18 cellular contexts compared by ENCODE assay signal in genomic region chr10:118982366-118982765, GRCh38. TPM values are rescaled to one million over a fixed set of nuclear protein-coding genes. Genes with fewer than 3 reads are reported as not detected.
A peak's percentile ranks its signal among the peaks of the same experiment; 100 is the strongest.
DNase-seq lines count a peak whose midpoint lies in the region; ATAC-seq, FAIRE-seq and TF ChIP-seq lines count a peak whose summit lies in the region.
"Had no signal": no experiment of that assay in that cellular context is flagged by ENCODE, and none has a peak within 500 bp of the region (broad histone marks: within the 10 kb centered on the region; RNA-seq: fewer than 3 reads in every experiment).

No MANE protein-coding gene starts in this region.

- no peak overlapping the region for H3K23ac ChIP-seq in H9 (ENCODE audit: insufficient read length, low read depth, low read length)
- no peak overlapping the region for H3K23ac ChIP-seq in H1 (ENCODE audit: insufficient read length)

- H3K4ac ChIP-seq in H9 (ENCODE audit: low read depth, low read length) (no peak overlapping the region), H1 (replicated peaks; ENCODE audit: insufficient read length, low read depth, low read length) (no peak overlapping the region)

- no peak for TF ChIP-seq RAD21 in H1 (IDR thresholded peaks at IDR 0.05 in 1 of 2, conservative IDR thresholded peaks at IDR 0.05 in 1 of 2; ENCODE audit: low read depth in 2 of 2, low read length in 2 of 2)

- H3K36me3 ChIP-seq in H1 (ENCODE audit: control insufficient read depth in 2 of 4, insufficient read depth in 4 of 4, low read length in 3 of 4) (no peaks in the 10 kb centered on the region), neural progenitor cell (no peaks in the 10 kb centered on the region), vagina (no peaks in the 10 kb centered on the region)

- H3K4me1 ChIP-seq in H9 (ENCODE audit: insufficient read depth, low read length) (no peaks in the 10 kb centered on the region), H1 (replicated peaks in 1 of 4; ENCODE audit: control insufficient read depth in 3 of 4, insufficient read depth in 4 of 4, low read length in 3 of 4) (peaks cover 0 to 3% (median 3%) of the 10 kb centered on the region in 4 experiments; a peak in 2 of 7 replicates), neural progenitor cell (peaks cover 15% of the 10 kb centered on the region), vagina (no peaks in the 10 kb centered on the region)

- CTCF ChIA-PET in H1 (lab: Charles Lee; ENCODE audit: partially characterized antibody) = interaction anchor here (2.2 kb wide), 1 partner anchor 10 kb away, joined by 5 read pairs; no protein-coding TSS in a partner anchor
- CTCF ChIA-PET in CD4-positive, alpha-beta T cell (lab: Charles Lee) = no interaction called here
- CTCF ChIA-PET in activated CD4-positive, alpha-beta memory T cell treated with anti-CD3 and anti-CD28 coated beads for 36 hours (lab: Charles Lee) = no interaction called here

- no peak overlapping the region; the same call in 1 of the 2 replicates for H3K14ac ChIP-seq in H9 (ENCODE audit: insufficient read depth, low read length)
- H3K14ac ChIP-seq in H1 (ENCODE audit: insufficient read length) = no peak overlapping the region

- H3K27me3 ChIP-seq in H9 (ENCODE audit: insufficient read depth, low read length) (no peaks in the 10 kb centered on the region), H1 (replicated peaks in 1 of 4; ENCODE audit: control insufficient read depth in 3 of 4, extremely low read depth in 1 of 4, insufficient read depth in 3 of 4, low read length in 3 of 4) (no peaks in the 10 kb centered on the region), neural progenitor cell (no peaks in the 10 kb centered on the region), vagina (no peaks in the 10 kb centered on the region)
- no peaks in the 10 kb centered on the region for H3K27me3 ChIP-seq in CD4-positive, alpha-beta T cell (ENCODE audit: control insufficient read depth, insufficient read depth, low read length)

- no peak overlapping the region for H3K56ac ChIP-seq in H9 (ENCODE audit: insufficient read length, low read depth, low read length)
- no peak overlapping the region for H3K56ac ChIP-seq in H1 (replicated peaks; ENCODE audit: insufficient read length, low read depth, low read length)

- TF ChIP-seq CTCF in H9 (conservative IDR thresholded peaks at IDR 0.05) (no peak), H1 (IDR thresholded peaks at IDR 0.05; ENCODE audit: control extremely low read depth in 1 of 3, insufficient read depth in 1 of 3, low read depth in 1 of 3, low read length in 3 of 3) (no peak), neural progenitor cell (IDR thresholded peaks at IDR 0.05) (no peak), vagina (IDR thresholded peaks at IDR 0.05) (no peak)
- TF ChIP-seq CTCF in CD4-positive, alpha-beta T cell (IDR thresholded peaks at IDR 0.05) = no peak

- no peak for ATAC-seq in CD4-positive, alpha-beta T cell (ENCODE audit: poor library complexity)
- no peak for ATAC-seq in effector memory CD8-positive, alpha-beta T cell (replicated peaks)
- ATAC-seq: HCT116 had no signal

- POLR2A ChIA-PET in H1 (lab: Charles Lee; ENCODE audit: partially characterized antibody) = no interaction called here
- POLR2A ChIA-PET in CD4-positive, alpha-beta T cell (lab: Charles Lee) = no interaction called here
- POLR2A ChIA-PET in activated CD4-positive, alpha-beta memory T cell treated with anti-CD3 and anti-CD28 coated beads for 36 hours (lab: Charles Lee) = no interaction called here

- H3F3A ChIP-seq in neural progenitor cell (ENCODE audit: low read depth) = peaks cover 2% of the 10 kb centered on the region

- intact Hi-C loops in vagina (cut with DNase I) = no loop called here
- intact Hi-C loops in CD4-positive, alpha-beta T cell (cut with DNase I, micrococcal nuclease) = no loop called here
- intact Hi-C loops in activated CD4-positive, alpha-beta memory T cell treated with anti-CD3 and anti-CD28 coated beads for 36 hours (cut with micrococcal nuclease) = no loop called here

- TF ChIP-seq POLR2A in H1 (IDR thresholded peaks at IDR 0.05; ENCODE audit: control extremely low read depth in 1 of 2, low read depth in 2 of 2, low read length in 2 of 2) (no peak), vagina (IDR thresholded peaks at IDR 0.05) (no peak)

- H3K79me2 ChIP-seq in H9 (ENCODE audit: insufficient read depth, low read length) (no peaks in the 10 kb centered on the region), H1 (ENCODE audit: control insufficient read depth in 1 of 2, insufficient read depth in 2 of 2, low read length in 2 of 2) (no peaks in the 10 kb centered on the region), neural progenitor cell (ENCODE audit: low read depth) (no peaks in the 10 kb centered on the region)

- H3K27ac Mint-ChIP-seq in H9 = no peak overlapping the region
- H3K27ac Mint-ChIP-seq in neural progenitor cell = no peak overlapping the region
- no peak overlapping the region for H3K27ac Mint-ChIP-seq in CD4-positive, alpha-beta T cell
- H3K27ac Mint-ChIP-seq in effector memory CD8-positive, alpha-beta T cell = no peak overlapping the region
- H3K27ac Mint-ChIP-seq in activated CD4-positive, alpha-beta memory T cell treated with anti-CD3 and anti-CD28 coated beads for 36 hours = no peak overlapping the region
- H3K27ac Mint-ChIP-seq: CD14-positive monocyte; CD4-positive, alpha-beta memory T cell had no signal

- H2BK20ac ChIP-seq in H9 (ENCODE audit: low read depth, low read length, poor library complexity, severe bottlenecking) (no peak overlapping the region), H1 (ENCODE audit: low read length) (no peak overlapping the region)

- FAIRE-seq in H1 (lab: Jason Lieb, UNC) = no peak
- FAIRE-seq: G401.6, GM12892 had no signal

- no peak overlapping the region for H3K18ac ChIP-seq in H9 (ENCODE audit: insufficient read length, low read depth, low read length)
- no peak overlapping the region for H3K18ac ChIP-seq in H1 (ENCODE audit: extremely low read depth, low read length)

- H4K91ac ChIP-seq in H9 (ENCODE audit: insufficient read length, low read depth, low read length) = no peak overlapping the region
- no peak overlapping the region for H4K91ac ChIP-seq in H1 (replicated peaks; ENCODE audit: insufficient read length, low read length)

- DNase-seq in H9 (peak; percentile 10), H1 (ENCODE audit: low read depth in 1 of 2, low spot score in 2 of 2) (no peak), neural progenitor cell (ENCODE audit: low spot score) (no peak), vagina (ENCODE audit: extremely low spot score in 2 of 2) (peak; percentile 55 to 69), middle frontal gyrus (ENCODE audit: extremely low spot score, low spot score) (no peak)
- DNase-seq in CD4-positive, alpha-beta T cell = no peak
- DNase-seq in effector memory CD8-positive, alpha-beta T cell = no peak
- DNase-seq in activated CD4-positive, alpha-beta memory T cell treated with anti-CD3 and anti-CD28 coated beads for 36 hours = no peak
- DNase-seq: Calu3; CD4-positive, alpha-beta memory T cell; COR-L47; DMS53; DND-41; GOT3 had no signal

- H3K9me3 Mint-ChIP-seq in H9 (peaks cover 17 to 18% of the 10 kb centered on the region in 2 experiments), neural progenitor cell (peaks cover 12% of the 10 kb centered on the region)
- H3K9me3 Mint-ChIP-seq in CD4-positive, alpha-beta T cell = peaks cover 9% of the 10 kb centered on the region
- peaks cover 0 to 13% of the 10 kb centered on the region in 2 donors for H3K9me3 Mint-ChIP-seq in effector memory CD8-positive, alpha-beta T cell
- peaks cover 18% of the 10 kb centered on the region for H3K9me3 Mint-ChIP-seq in activated CD4-positive, alpha-beta memory T cell treated with anti-CD3 and anti-CD28 coated beads for 36 hours

- no peak overlapping the region for H2BK15ac ChIP-seq in H9 (ENCODE audit: low read depth, low read length)
- no peak overlapping the region for H2BK15ac ChIP-seq in H1 (ENCODE audit: low read length)

- H4K20me1 ChIP-seq in H9 (ENCODE audit: control insufficient read depth, insufficient read depth, insufficient read length) (no peaks in the 10 kb centered on the region), H1 (replicated peaks in 1 of 2; ENCODE audit: control insufficient read depth in 1 of 2, insufficient read depth in 2 of 2, low read length in 2 of 2) (no peaks in the 10 kb centered on the region), neural progenitor cell (ENCODE audit: low read depth) (no peaks in the 10 kb centered on the region)

- H3K9ac ChIP-seq in H9 (ENCODE audit: extremely low read depth, insufficient read length, low read length) = no peak overlapping the region
- H3K9ac ChIP-seq in H1 (replicated peaks in 1 of 4; ENCODE audit: extremely low read depth in 1 of 4, low read depth in 3 of 4, low read length in 3 of 4) = no peak overlapping the region
- no peak overlapping the region for H3K9ac ChIP-seq in neural progenitor cell

- H2AFZ ChIP-seq in H9 (ENCODE audit: low read length) (no peak overlapping the region), H1 (ENCODE audit: low read length) (peak overlapping the region; percentile 26; the same call in 1 of the 2 replicates), neural progenitor cell (replicated peaks) (no peak overlapping the region)

- no peak overlapping the region for H3K4me3 Mint-ChIP-seq in H9
- no peak overlapping the region for H3K4me3 Mint-ChIP-seq in neural progenitor cell
- H3K4me3 Mint-ChIP-seq in CD4-positive, alpha-beta T cell = no peak overlapping the region
- no peak overlapping the region for H3K4me3 Mint-ChIP-seq in effector memory CD8-positive, alpha-beta T cell
- H3K4me3 Mint-ChIP-seq in activated CD4-positive, alpha-beta memory T cell treated with anti-CD3 and anti-CD28 coated beads for 36 hours = no peak overlapping the region
- H3K4me3 Mint-ChIP-seq: CD14-positive monocyte; CD4-positive, alpha-beta memory T cell had no signal

- H3K4me2 ChIP-seq in H9 (ENCODE audit: insufficient read depth, insufficient read length, low read length) (no peak overlapping the region), H1 (ENCODE audit: insufficient read depth in 1 of 2, low read depth in 2 of 2, low read length in 2 of 2) (no peak overlapping the region), neural progenitor cell (peak overlapping the region; percentile 22)

- H4K5ac ChIP-seq in H9 (ENCODE audit: insufficient read length, low read depth, low read length) = no peak overlapping the region
- H4K5ac ChIP-seq in H1 (ENCODE audit: insufficient read length, low read depth, low read length) = no peak overlapping the region

- no peak overlapping the region for H3K27ac ChIP-seq in H9 (ENCODE audit: insufficient read length, low read depth, low read length)
- no peak overlapping the region for H3K27ac ChIP-seq in H1 (ENCODE audit: low read depth, low read length)
- H3K27ac ChIP-seq in neural progenitor cell = no peak overlapping the region
- no peak overlapping the region for H3K27ac ChIP-seq in vagina
- H3K27ac ChIP-seq in CD4-positive, alpha-beta T cell (ENCODE audit: low read depth, low read length) = no peak overlapping the region

- peaks cover 6 to 17% (median 10%) of the 10 kb centered on the region in 3 experiments for H3K36me3 Mint-ChIP-seq in H9 (ENCODE audit: insufficient read depth in 1 of 3, low read depth in 3 of 3)
- peaks cover 3% of the 10 kb centered on the region for H3K36me3 Mint-ChIP-seq in neural progenitor cell
- peaks cover 16% of the 10 kb centered on the region for H3K36me3 Mint-ChIP-seq in CD4-positive, alpha-beta T cell (ENCODE audit: low read depth)
- peaks cover 6% of the 10 kb centered on the region for H3K36me3 Mint-ChIP-seq in effector memory CD8-positive, alpha-beta T cell (ENCODE audit: insufficient read depth)
- peaks cover 7% of the 10 kb centered on the region for H3K36me3 Mint-ChIP-seq in activated CD4-positive, alpha-beta memory T cell treated with anti-CD3 and anti-CD28 coated beads for 36 hours
- H3K36me3 Mint-ChIP-seq: CD14-positive monocyte had no signal

- H3K4me3 ChIP-seq in H1 (ENCODE audit: extremely low read depth in 1 of 4, insufficient read depth in 2 of 4, low read depth in 3 of 4, low read length in 4 of 4) (no peak overlapping the region), neural progenitor cell (no peak overlapping the region), vagina (no peak overlapping the region)

- H3K27me3 Mint-ChIP-seq in H9 (ENCODE audit: low read depth) (no peaks in the 10 kb centered on the region; the same call in 1 of the 2 replicates), neural progenitor cell (ENCODE audit: insufficient read depth, low read depth) (peaks cover 15% of the 10 kb centered on the region)
- peaks cover 10% of the 10 kb centered on the region for H3K27me3 Mint-ChIP-seq in CD4-positive, alpha-beta T cell
- H3K27me3 Mint-ChIP-seq in effector memory CD8-positive, alpha-beta T cell = peaks cover 17 to 33% of the 10 kb centered on the region in 2 donors
- no peaks in the 10 kb centered on the region for H3K27me3 Mint-ChIP-seq in activated CD4-positive, alpha-beta memory T cell treated with anti-CD3 and anti-CD28 coated beads for 36 hours

- WGBS in H9 (ENCODE audit: extremely low coverage, insufficient read length, low lambda C conversion rate) = no CpG with 5 or more reads among the region's 4 CpGs
- WGBS in H1 (ENCODE audit: extremely low coverage in 1 of 2, insufficient coverage in 1 of 2, insufficient read length in 1 of 2, insufficient replicate concordance in 2 of 2, low coverage in 1 of 2, low lambda C conversion rate in 2 of 2, missing lambda C conversion rate in 1 of 2), 2 experiments = 98% methylated on average over 4 of the region's 4 CpGs; no CpG with 5 or more reads in 1 of the 2 experiments

- H3K79me1 ChIP-seq in H9 (ENCODE audit: insufficient read depth, low read depth, low read length, poor library complexity, severe bottlenecking) (no peaks in the 10 kb centered on the region), H1 (ENCODE audit: low read depth, low read length) (no peaks in the 10 kb centered on the region)

- H3K4me1 Mint-ChIP-seq in H9 = peaks cover 10 to 16% of the 10 kb centered on the region in 2 experiments; a peak in 3 of 4 replicates
- peaks cover 26% of the 10 kb centered on the region for H3K4me1 Mint-ChIP-seq in neural progenitor cell
- no peaks in the 10 kb centered on the region for H3K4me1 Mint-ChIP-seq in CD4-positive, alpha-beta T cell (ENCODE audit: low read depth)
- H3K4me1 Mint-ChIP-seq in effector memory CD8-positive, alpha-beta T cell (ENCODE audit: low read depth in 2 of 2) = peaks cover 4 to 7% of the 10 kb centered on the region in 2 donors
- H3K4me1 Mint-ChIP-seq in activated CD4-positive, alpha-beta memory T cell treated with anti-CD3 and anti-CD28 coated beads for 36 hours (ENCODE audit: low read depth) = peaks cover 6% of the 10 kb centered on the region

- H2BK120ac ChIP-seq in H9 (ENCODE audit: low read depth, low read length, poor library complexity, severe bottlenecking) (no peak overlapping the region), H1 (replicated peaks; ENCODE audit: low read depth, low read length) (no peak overlapping the region)

- no peaks in the 10 kb centered on the region for H3K23me2 ChIP-seq in H9 (ENCODE audit: insufficient read length, low read depth, low read length, poor library complexity, severe bottlenecking)
- no peaks in the 10 kb centered on the region for H3K23me2 ChIP-seq in H1 (ENCODE audit: low read depth, low read length)

- H2BK12ac ChIP-seq in H9 (ENCODE audit: insufficient read length, low read depth, low read length) (no peak overlapping the region), H1 (ENCODE audit: low read depth, low read length) (no peak overlapping the region)

- TF ChIP-seq EP300 in H1 (IDR thresholded peaks at IDR 0.05; ENCODE audit: borderline replicate concordance in 1 of 2, low read depth in 2 of 2, low read length in 2 of 2) = no peak

- H2BK5ac ChIP-seq in H9 (ENCODE audit: insufficient read length, low read length) = no peak overlapping the region
- H2BK5ac ChIP-seq in H1 (ENCODE audit: low read depth, low read length) = no peak overlapping the region

- H3K9me3 ChIP-seq in H9 (ENCODE audit: control insufficient read depth, low read depth, low read length) (no peaks in the 10 kb centered on the region), H1 (ENCODE audit: insufficient read depth in 2 of 2, low read depth in 1 of 2, low read length in 1 of 2) (no peaks in the 10 kb centered on the region), neural progenitor cell (ENCODE audit: low read depth) (no peaks in the 10 kb centered on the region), vagina (peaks cover 6% of the 10 kb centered on the region)
- peaks cover 11% of the 10 kb centered on the region for H3K9me3 ChIP-seq in CD4-positive, alpha-beta T cell (ENCODE audit: control insufficient read depth, low read length)

- H4K8ac ChIP-seq in H9 (replicated peaks; ENCODE audit: insufficient read length, low read depth, low read length) = no peak overlapping the region
- H4K8ac ChIP-seq in H1 (ENCODE audit: extremely low read depth, insufficient read depth, low read length) = no peak overlapping the region

- no peak overlapping the region for H3T11ph ChIP-seq in H9 (ENCODE audit: low read length)

- H2AK5ac ChIP-seq in H9 (ENCODE audit: insufficient read length, low read length) = no peak overlapping the region
- no peak overlapping the region for H2AK5ac ChIP-seq in H1 (ENCODE audit: low read depth, low read length)

RNA-seq across cellular contexts. Expression of gene NANOS1, which starts 47.1 kb away (rescaled TPM):
- total RNA-seq in H9 (2021) (4.5 and 5.5 TPM in 2 replicates), neural progenitor cell (ENCODE audit: low replicate concordance) (10.2 and 12.4 TPM in 2 replicates), vagina (not detected)
- 3.1 and 5.4 TPM in 2 replicates for total RNA-seq in H1 (2021; fragmentation: NEBNext Ultra II Directional; extraction: Animal tissue kit (Norgen Biotek cat#: 25700))
- 2.3 and 3.9 TPM in 2 replicates for polyA plus RNA-seq in H1 (2011; rRNA removed)
- 3.4 TPM for polyA plus RNA-seq in H1 (2011; cell fraction: cytosol; rRNA removed)
- 1.9 TPM for polyA plus RNA-seq in H1 (2011; cell fraction: nucleus; rRNA removed)
- polyA plus RNA-seq in H1 (2012, experiment 1 of 2) = 2.9 to 4.0 TPM (median 3.3 TPM) in 4 replicates
- 4.6 TPM for polyA plus RNA-seq in H1 (2012, experiment 2 of 2)
- 3.8 TPM for polyA plus RNA-seq in H1 (2013, experiment 1 of 2)
- 3.8 TPM for polyA plus RNA-seq in H1 (2013, experiment 2 of 2)
- 1.6 and 2.0 TPM in 2 replicates for polyA minus RNA-seq in H1 (2011; rRNA and poly(A)+ RNA removed)
- polyA minus RNA-seq in H1 (2011; cell fraction: cytosol; rRNA and poly(A)+ RNA removed) = 5.0 TPM
- polyA minus RNA-seq in H1 (2011; cell fraction: nucleus; rRNA and poly(A)+ RNA removed) = 5.7 TPM
- under 1 TPM; 0.08 to 0.14 TPM for total RNA-seq in CD4-positive, alpha-beta T cell
- total RNA-seq in activated CD4-positive, alpha-beta memory T cell treated with anti-CD3 and anti-CD28 coated beads for 36 hours = under 1 TPM; 0.15 to 0.31 TPM
- polyA plus RNA-seq: CD14-positive monocyte had no signal

Comparison
In these comparisons a context has a peak if more than half of its experiments do, and no peak if none do; other contexts are left out.
1. DNase-seq: peak in H9 (single experiment) and vagina (2 of 2); none in H1 (0 of 2), neural progenitor cell (single experiment), middle frontal gyrus (single experiment), CD4-positive, alpha-beta T cell (0 of 10), effector memory CD8-positive, alpha-beta T cell (0 of 3) and activated CD4-positive, alpha-beta memory T cell treated with anti-CD3 and anti-CD28 coated beads for 36 hours (single experiment).